Comparison of ENCODE assay signal across 8 cellular contexts in the genomic region with DNA sequence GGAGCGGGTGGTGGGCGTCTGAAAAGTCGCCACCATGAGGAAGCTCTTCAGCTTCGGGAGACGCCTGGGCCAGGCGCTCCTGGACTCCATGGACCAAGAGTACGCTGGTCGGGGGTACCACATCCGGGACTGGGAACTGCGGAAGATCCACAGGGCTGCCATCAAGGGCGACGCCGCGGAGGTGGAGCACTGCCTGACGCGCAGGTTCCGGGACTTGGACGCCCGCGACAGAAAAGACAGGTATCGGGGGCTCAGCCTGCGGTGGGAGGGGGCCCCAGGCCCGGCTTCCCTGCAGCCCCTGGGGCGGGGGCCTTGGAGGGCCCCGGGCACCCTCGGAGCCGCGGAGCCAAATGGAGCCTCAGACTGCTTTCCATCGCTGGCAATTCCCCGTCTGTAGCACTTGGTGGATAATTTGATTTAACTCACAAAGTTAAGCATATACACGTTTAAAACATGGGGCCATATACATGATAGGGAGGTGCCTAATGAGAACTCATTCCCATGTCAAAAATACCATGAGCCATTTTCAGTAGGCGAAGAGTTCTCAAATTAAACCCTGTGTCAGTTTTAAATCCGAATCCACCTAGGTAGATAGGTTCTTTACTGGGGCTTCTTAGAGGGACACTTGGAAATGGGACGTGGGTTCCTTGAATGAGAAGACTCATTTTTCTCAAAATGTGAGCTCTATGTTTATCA. TPM values are rescaled to one million over a fixed set of nuclear protein-coding genes. Genes with fewer than 3 reads are reported as not detected.
DNase-seq lines count a peak whose midpoint lies in the region; ATAC-seq and TF ChIP-seq lines count a peak whose summit lies in the region.
"Not testable (repeated sequence)": the region's sequence is repeated elsewhere in the genome, so short reads cannot be mapped to it uniquely, and the experiment has no call there.

No MANE protein-coding gene starts in this region.

- H3K9me3 Mint-ChIP-seq in activated CD4-positive, alpha-beta memory T cell treated with anti-CD3 and anti-CD28 coated beads for 36 hours; activated naive CD8-positive, alpha-beta T cell treated with anti-CD3 and anti-CD28 coated beads, Interleukin-2, amount 50 U/mL, for 24 hours; endothelial cell (ENCODE audit: unreplicated experiment); memory B cell; type B pancreatic cell: not testable (repeated sequence)

- H2BK5ac ChIP-seq in trophoblast cell (ENCODE audit: low read depth, low read length, poor library complexity), result not testable (repeated sequence)

- peaks cover 6 to 15% of the 10 kb centered on the region in 2 experiments for H3K4me1 ChIP-seq in trophoblast cell (ENCODE audit: control insufficient read depth in 1 of 2, insufficient read depth in 2 of 2, low read length in 2 of 2)

- not testable (repeated sequence) for H3K79me1 ChIP-seq in trophoblast cell (ENCODE audit: low read length)

- not testable (repeated sequence) for H3K27ac ChIP-seq in trophoblast cell (ENCODE audit: low read depth, low read length)

- H3K27ac Mint-ChIP-seq in activated CD4-positive, alpha-beta memory T cell treated with anti-CD3 and anti-CD28 coated beads for 36 hours; activated naive CD8-positive, alpha-beta T cell treated with anti-CD3 and anti-CD28 coated beads, Interleukin-2, amount 50 U/mL, for 24 hours; endothelial cell (ENCODE audit: unreplicated experiment); memory B cell; type B pancreatic cell: not testable (repeated sequence)

- not testable (repeated sequence) for H2BK120ac ChIP-seq in trophoblast cell (ENCODE audit: insufficient read depth, low read length, poor library complexity)

- not testable (repeated sequence) for ATAC-seq in activated naive CD8-positive, alpha-beta T cell treated with anti-CD3 and anti-CD28 coated beads, Interleukin-2, amount 50 U/mL, for 24 hours; memory B cell (ENCODE audit: low read depth)

- not testable (repeated sequence) for H4K91ac ChIP-seq in trophoblast cell (ENCODE audit: low read depth, low read length)

- H3K4ac ChIP-seq in trophoblast cell (ENCODE audit: low read depth, low read length), result not testable (repeated sequence)

- not testable (repeated sequence) for H3K18ac ChIP-seq in trophoblast cell (ENCODE audit: low read length)

- CTCF ChIA-PET in activated CD4-positive, alpha-beta memory T cell treated with anti-CD3 and anti-CD28 coated beads for 36 hours (lab: Charles Lee), result interaction anchor here (0.8 to 3.8 kb wide), 6 partner anchors 17 to 548 kb away, joined by 3 to 24 read pairs (median 4); no protein-coding TSS in a partner anchor

- H3K27me3 Mint-ChIP-seq in activated CD4-positive, alpha-beta memory T cell treated with anti-CD3 and anti-CD28 coated beads for 36 hours, result peaks cover 58% of the 10 kb centered on the region
- H3K27me3 Mint-ChIP-seq in activated naive CD8-positive, alpha-beta T cell treated with anti-CD3 and anti-CD28 coated beads, Interleukin-2, amount 50 U/mL, for 24 hours, result peaks cover 66% of the 10 kb centered on the region
- peaks cover 13% of the 10 kb centered on the region for H3K27me3 Mint-ChIP-seq in endothelial cell (ENCODE audit: unreplicated experiment)
- peaks cover 10% of the 10 kb centered on the region for H3K27me3 Mint-ChIP-seq in memory B cell
- H3K27me3 Mint-ChIP-seq in type B pancreatic cell, result peaks cover 79% of the 10 kb centered on the region

- not testable (repeated sequence) for H3K36me3 ChIP-seq in trophoblast cell (ENCODE audit: control insufficient read depth in 1 of 2, insufficient read depth in 2 of 2, low read length in 2 of 2)

- DNase-seq in G401 (ENCODE audit: low spot score) (peak; percentile 19), NCI-H345 (lab: John Stamatoyannopoulos, UW) (peak; percentile 12), trophoblast cell (peak in 1 of 2 donors; percentile 6)
- DNase-seq in activated CD4-positive, alpha-beta memory T cell treated with anti-CD3 and anti-CD28 coated beads for 36 hours, result peak; percentile 28
- not testable (repeated sequence) for DNase-seq in activated naive CD8-positive, alpha-beta T cell treated with anti-CD3 and anti-CD28 coated beads, Interleukin-2, amount 50 U/mL, for 24 hours; endothelial cell (ENCODE audit: low spot score); memory B cell (ENCODE audit: low spot score in 2 of 2); type B pancreatic cell (ENCODE audit: extremely low spot score, unreplicated experiment)

- intact Hi-C loops in activated CD4-positive, alpha-beta memory T cell treated with anti-CD3 and anti-CD28 coated beads for 36 hours (cut with micrococcal nuclease), result loop anchor here (10.0 kb wide), 1 partner anchor 65 kb away; a partner anchor contains a TSS

- H3K4me2 ChIP-seq in trophoblast cell (ENCODE audit: low read length), result peak overlapping the region; percentile 56

- peaks cover 20% of the 10 kb centered on the region for H3K4me1 Mint-ChIP-seq in activated CD4-positive, alpha-beta memory T cell treated with anti-CD3 and anti-CD28 coated beads for 36 hours (ENCODE audit: low read depth)
- peaks cover 18% of the 10 kb centered on the region for H3K4me1 Mint-ChIP-seq in activated naive CD8-positive, alpha-beta T cell treated with anti-CD3 and anti-CD28 coated beads, Interleukin-2, amount 50 U/mL, for 24 hours
- peaks cover 12% of the 10 kb centered on the region for H3K4me1 Mint-ChIP-seq in endothelial cell (ENCODE audit: unreplicated experiment)
- H3K4me1 Mint-ChIP-seq in memory B cell; type B pancreatic cell (ENCODE audit: unreplicated experiment): not testable (repeated sequence)

- H3K27me3 ChIP-seq in trophoblast cell (ENCODE audit: insufficient read depth, low read length), result peaks cover 33% of the 10 kb centered on the region

- H4K8ac ChIP-seq in trophoblast cell (ENCODE audit: low read depth, low read length), result not testable (repeated sequence)

- H4K12ac ChIP-seq in trophoblast cell (ENCODE audit: low read depth, low read length), result not testable (repeated sequence)

- WGBS in trophoblast cell (ENCODE audit: extremely low coverage, insufficient coverage, insufficient read length), result no CpG with 5 or more reads among the region's 34 CpGs

- not testable (repeated sequence) for H3K36me3 Mint-ChIP-seq in activated CD4-positive, alpha-beta memory T cell treated with anti-CD3 and anti-CD28 coated beads for 36 hours; activated naive CD8-positive, alpha-beta T cell treated with anti-CD3 and anti-CD28 coated beads, Interleukin-2, amount 50 U/mL, for 24 hours (ENCODE audit: low read depth); endothelial cell (ENCODE audit: low read depth, unreplicated experiment); memory B cell; type B pancreatic cell

- not testable (repeated sequence) for H3K14ac ChIP-seq in trophoblast cell (ENCODE audit: low read length)

- H3K9ac ChIP-seq in trophoblast cell (ENCODE audit: low read length), result not testable (repeated sequence)

- not testable (repeated sequence) for H2AFZ ChIP-seq in trophoblast cell (ENCODE audit: insufficient read depth, low read length, poor library complexity)

- POLR2A ChIA-PET in activated CD4-positive, alpha-beta memory T cell treated with anti-CD3 and anti-CD28 coated beads for 36 hours (lab: Charles Lee), result interaction anchor here (0.8 kb wide), 1 partner anchor 46 kb away, joined by 4 read pairs; no protein-coding TSS in a partner anchor

- H3K9me3 ChIP-seq in trophoblast cell (ENCODE audit: insufficient read depth, low read depth, low read length), result not testable (repeated sequence)

- H2AK5ac ChIP-seq in trophoblast cell (ENCODE audit: low read length), result not testable (repeated sequence)

- H3K79me2 ChIP-seq in trophoblast cell (ENCODE audit: control insufficient read depth, insufficient read depth, low read length, poor library complexity), result not testable (repeated sequence)

- H3K23ac ChIP-seq in trophoblast cell (ENCODE audit: low read length), result not testable (repeated sequence)

- H3K4me3 ChIP-seq in trophoblast cell (ENCODE audit: low read depth, low read length), result not testable (repeated sequence)

- H3K4me3 Mint-ChIP-seq in activated CD4-positive, alpha-beta memory T cell treated with anti-CD3 and anti-CD28 coated beads for 36 hours, result peak overlapping the region; percentile 77
- peak overlapping the region; percentile 81 for H3K4me3 Mint-ChIP-seq in activated naive CD8-positive, alpha-beta T cell treated with anti-CD3 and anti-CD28 coated beads, Interleukin-2, amount 50 U/mL, for 24 hours
- peak overlapping the region; percentile 62 for H3K4me3 Mint-ChIP-seq in endothelial cell (ENCODE audit: unreplicated experiment)
- peak overlapping the region; percentile 88 for H3K4me3 Mint-ChIP-seq in memory B cell
- peak overlapping the region; percentile 91 for H3K4me3 Mint-ChIP-seq in type B pancreatic cell

- in situ Hi-C loops in G401 (cut with HindIII; ENCODE audit: low sequenced_read_pairs), result not testable (repeated sequence)

- H2BK12ac ChIP-seq in trophoblast cell (ENCODE audit: low read length), result not testable (repeated sequence)

- TF ChIP-seq CTCF in endothelial cell (IDR thresholded peaks at IDR 0.05; ENCODE audit: unreplicated experiment); type B pancreatic cell (conservative IDR thresholded peaks at IDR 0.05): not testable (repeated sequence)

RNA-seq across cellular contexts. Expression of a gene that starts 45.1 kb away (rescaled TPM):
- 25.0 and 30.3 TPM in 2 replicates for total RNA-seq in G401 (2014; rRNA removed; shearing (Covaris generic))
- 10 to 100 TPM; 16.5 to 17.2 TPM for total RNA-seq in activated CD4-positive, alpha-beta memory T cell treated with anti-CD3 and anti-CD28 coated beads for 36 hours
- 31.8 TPM for total RNA-seq in endothelial cell (ENCODE audit: unreplicated experiment)
- polyA plus RNA-seq in trophoblast cell (2013), result 25.7 and 26.4 TPM in 2 replicates
- total RNA-seq in type B pancreatic cell (ENCODE audit: low replicate concordance), result 26.8 and 28.6 TPM in 2 replicates
